8 cellular contexts compared by ENCODE assay signal in genomic region chr19:13838943-13839192, GRCh38. TPM values are rescaled to one million over a fixed set of nuclear protein-coding genes. Genes with fewer than 3 reads are reported as not detected.
DNase-seq lines count a peak whose midpoint lies in the region; ATAC-seq, FAIRE-seq and TF ChIP-seq lines count a peak whose summit lies in the region.

No MANE protein-coding gene starts in this region.

- no peaks in the 10 kb centered on the region for H3K27me3 ChIP-seq in prostate gland (replicated peaks; ENCODE audit: insufficient read depth)

- TF ChIP-seq POLR2A in prostate gland (IDR thresholded peaks at IDR 0.05) = no peak

- H3K27ac ChIP-seq in RWPE1 (peak overlapping the region; percentile 100), epithelial cell of prostate (peak overlapping the region; percentile 100), prostate gland (peak overlapping the region; percentile 98 to 99)

- H3K4me3 ChIP-seq in prostate gland = peak overlapping the region; percentile 91 to 96

- 17% methylated on average over 13 of the region's 13 CpGs for WGBS in prostate gland

- TF ChIP-seq CTCF in RWPE1 (conservative IDR thresholded peaks at IDR 0.05; ENCODE audit: low read depth) (no peak), prostate gland (IDR thresholded peaks at IDR 0.05) (peak in 1 of 4 experiments; percentile 6), D721Med (IDR thresholded peaks at IDR 0.05; ENCODE audit: insufficient read depth, missing control alignments) (no peak)

- POLR2A ChIA-PET in RWPE1 (lab: Yijun Ruan, JAX; ENCODE audit: low non-redundant PET) = interaction anchor here (0.9 kb wide), 1 partner anchor 23 kb away, joined by 3 read pairs; no protein-coding TSS in a partner anchor

- intact Hi-C loops in prostate gland (cut with DNase I) = loop anchor here (5.0 kb wide), 1 partner anchor 42 kb away; the partner anchor contains the start of gene ZSWIM4

- H3K36me3 ChIP-seq in prostate gland = peaks cover 5 to 6% of the 10 kb centered on the region in 2 donors

- H3K4me1 ChIP-seq in prostate gland (replicated peaks) = peaks cover 23% of the 10 kb centered on the region

- CTCF ChIA-PET in RWPE1 (lab: Yijun Ruan, JAX) = no interaction called here

- no peak for FAIRE-seq in D721Med (lab: Jason Lieb, UNC)

- DNase-seq in ELF-1 (ENCODE audit: low read depth, low spot score) (peak; percentile 82), RWPE1 (ENCODE audit: low spot score) (no peak), epithelial cell of prostate (ENCODE audit: low read depth, low spot score) (no peak), prostate gland (ENCODE audit: low spot score) (no peak), D721Med (ENCODE audit: insufficient read length, low spot score) (no peak)
- no peak for DNase-seq in stimulated activated CD4-positive, alpha-beta T cell treated with anti-CD3 and anti-CD28 coated beads, Interleukin-4, amount 100 ng/mL, for 1 hour

- no peak for ATAC-seq in HG03095 (IDR thresholded peaks at IDR 0.05; ENCODE audit: unreplicated experiment)
- no peak for ATAC-seq in GM21367 (IDR thresholded peaks at IDR 0.05; ENCODE audit: unreplicated experiment)

- H3K9me3 ChIP-seq in prostate gland = no peaks in the 10 kb centered on the region

RNA-seq across cellular contexts. Expression of gene NANOS3, which starts 38.1 kb away (rescaled TPM):
- 1 to 10 TPM in 1 of 2 donors, not detected in 1; 1.5 TPM for total RNA-seq in prostate gland

RNA-seq across cellular contexts. Expression of gene ZSWIM4, which starts 43.6 kb away (rescaled TPM):
- total RNA-seq in prostate gland = 10 to 100 TPM in 1 of 2 donors, 1 to 10 TPM in 1; 9.7 to 14.2 TPM
